In the genomic region with DNA sequence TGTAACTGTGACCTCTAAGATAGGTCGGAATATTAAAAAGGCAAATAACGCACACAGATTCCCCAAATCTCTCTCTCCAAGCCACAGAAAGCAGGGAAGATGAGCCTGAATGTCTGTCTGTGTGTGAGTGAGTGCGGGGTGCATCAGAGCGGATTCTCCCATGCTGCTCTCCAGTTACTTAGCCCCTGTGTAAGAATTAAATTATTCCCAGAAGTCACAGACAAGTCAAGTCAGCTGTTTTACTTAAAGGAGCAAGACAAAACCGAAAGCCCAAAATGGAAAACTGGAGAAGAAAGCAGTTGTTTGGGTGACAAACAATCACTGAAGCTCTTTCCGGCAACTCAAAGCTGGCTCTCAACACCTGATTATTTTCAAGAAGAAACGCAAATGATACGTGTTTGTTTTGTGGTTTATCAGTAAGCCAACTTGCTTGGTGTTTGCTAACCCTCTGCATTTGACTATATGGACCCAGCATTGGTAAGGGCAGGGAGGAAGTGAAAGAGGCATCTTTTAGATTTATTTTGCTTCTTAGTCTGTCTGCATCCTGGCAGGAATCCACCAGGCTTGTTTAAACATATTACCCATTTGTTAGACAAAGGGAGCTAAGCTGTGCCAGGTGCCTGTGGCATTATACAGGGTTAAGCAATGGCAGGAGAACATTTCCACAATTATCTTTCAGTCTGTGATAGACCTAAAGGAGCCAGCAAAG, we compare ENCODE assay signal across 8 cellular contexts.
DNase-seq lines count a peak whose midpoint lies in the region; ATAC-seq and TF ChIP-seq lines count a peak whose summit lies in the region.

No MANE protein-coding gene starts in this region.

- no peaks in the 10 kb centered on the region for H4K20me1 ChIP-seq in fibroblast of lung (ENCODE audit: control insufficient read depth, extremely low read depth, insufficient read depth, low read length)

- H3K79me2 ChIP-seq in fibroblast of lung (ENCODE audit: control insufficient read depth, insufficient read depth, low read length) = no peaks in the 10 kb centered on the region

- no peak for TF ChIP-seq CTCF in fibroblast of lung (conservative IDR thresholded peaks at IDR 0.05 in 1 of 2, IDR thresholded peaks at IDR 0.05 in 1 of 2; ENCODE audit: low read depth in 1 of 2, low read length in 2 of 2)
- no peak for TF ChIP-seq CTCF in vagina (IDR thresholded peaks at IDR 0.05)
- TF ChIP-seq CTCF in ascending aorta (IDR thresholded peaks at IDR 0.05) = no peak

- ATAC-seq in GM18867 (IDR thresholded peaks at IDR 0.05; ENCODE audit: unreplicated experiment) (peak; percentile 98), HG03045 (IDR thresholded peaks at IDR 0.05; ENCODE audit: unreplicated experiment) (peak; percentile 72)

- no peak overlapping the region for H3K4me3 ChIP-seq in fibroblast of lung (replicated peaks in 1 of 4; ENCODE audit: control extremely low read depth in 1 of 4, insufficient read depth in 1 of 4, low read depth in 3 of 4, low read length in 4 of 4)
- no peak overlapping the region for H3K4me3 ChIP-seq in vagina
- H3K4me3 ChIP-seq in ascending aorta = no peak overlapping the region

- no peaks in the 10 kb centered on the region for H3K36me3 ChIP-seq in fibroblast of lung (ENCODE audit: control insufficient read depth, insufficient read depth, low read length)
- H3K36me3 ChIP-seq in vagina = no peaks in the 10 kb centered on the region
- no peaks in the 10 kb centered on the region for H3K36me3 ChIP-seq in ascending aorta

- no peaks in the 10 kb centered on the region for H3K27me3 ChIP-seq in fibroblast of lung (ENCODE audit: control insufficient read depth, insufficient read depth, low read length)
- no peaks in the 10 kb centered on the region for H3K27me3 ChIP-seq in vagina
- H3K27me3 ChIP-seq in ascending aorta = no peaks in the 10 kb centered on the region

- H3K9ac ChIP-seq in fibroblast of lung (ENCODE audit: insufficient read depth, low read length) = no peak overlapping the region

- H3K27ac ChIP-seq in fibroblast of lung (ENCODE audit: insufficient read depth, low read length) (no peak overlapping the region), vagina (no peak overlapping the region), ascending aorta (no peak overlapping the region)

- DNase-seq in NCI-H2227 (lab: John Stamatoyannopoulos, UW; ENCODE audit: unreplicated experiment) = peak; percentile 66
- DNase-seq in fibroblast of lung (ENCODE audit: low read depth in 2 of 2) = peak; percentile 25 to 34
- no peak for DNase-seq in vagina (ENCODE audit: extremely low spot score in 2 of 2)
- DNase-seq in ascending aorta (ENCODE audit: low spot score in 2 of 2) = no peak
- no peak for DNase-seq in stimulated activated CD8-positive, alpha-beta memory T cell treated with anti-CD3 and anti-CD28 coated beads, Interleukin-4, amount 100 ng/mL, for 48 hours
- no peak for DNase-seq in activated naive CD4-positive, alpha-beta T cell treated with Interleukin-2 at 50 U/mL for 16 hours

- H2AFZ ChIP-seq in fibroblast of lung (ENCODE audit: low read length) = peak overlapping the region; percentile 39

- intact Hi-C loops in vagina (cut with DNase I) = no loop called here
- intact Hi-C loops in ascending aorta (cut with DNase I) = no loop called here

- peak overlapping the region; percentile 38 for H3K4me2 ChIP-seq in fibroblast of lung (ENCODE audit: extremely low read depth, insufficient read depth, low read length)

- no peak for TF ChIP-seq POLR2A in vagina (IDR thresholded peaks at IDR 0.05)

- no peaks in the 10 kb centered on the region for H3K4me1 ChIP-seq in fibroblast of lung (ENCODE audit: control insufficient read depth, extremely low read depth, insufficient read depth, low read length)
- peaks cover 19% of the 10 kb centered on the region for H3K4me1 ChIP-seq in vagina
- H3K4me1 ChIP-seq in ascending aorta = no peaks in the 10 kb centered on the region

- no peaks in the 10 kb centered on the region for H3K9me3 ChIP-seq in fibroblast of lung (ENCODE audit: control insufficient read depth, insufficient read depth, low read depth, low read length)
- no peaks in the 10 kb centered on the region for H3K9me3 ChIP-seq in vagina
- no peaks in the 10 kb centered on the region for H3K9me3 ChIP-seq in ascending aorta

Comparison
In these comparisons a context has a peak if more than half of its experiments do, and no peak if none do; other contexts are left out.
1. DNase-seq: peak in NCI-H2227 (single experiment) and fibroblast of lung (2 of 2); none in vagina (0 of 2), ascending aorta (0 of 2), stimulated activated CD8-positive, alpha-beta memory T cell treated with anti-CD3 and anti-CD28 coated beads, Interleukin-4, amount 100 ng/mL, for 48 hours (single experiment) and activated naive CD4-positive, alpha-beta T cell treated with Interleukin-2 at 50 U/mL for 16 hours (single experiment).